ENCODE assay signal across 9 cellular contexts in the genomic region with DNA sequence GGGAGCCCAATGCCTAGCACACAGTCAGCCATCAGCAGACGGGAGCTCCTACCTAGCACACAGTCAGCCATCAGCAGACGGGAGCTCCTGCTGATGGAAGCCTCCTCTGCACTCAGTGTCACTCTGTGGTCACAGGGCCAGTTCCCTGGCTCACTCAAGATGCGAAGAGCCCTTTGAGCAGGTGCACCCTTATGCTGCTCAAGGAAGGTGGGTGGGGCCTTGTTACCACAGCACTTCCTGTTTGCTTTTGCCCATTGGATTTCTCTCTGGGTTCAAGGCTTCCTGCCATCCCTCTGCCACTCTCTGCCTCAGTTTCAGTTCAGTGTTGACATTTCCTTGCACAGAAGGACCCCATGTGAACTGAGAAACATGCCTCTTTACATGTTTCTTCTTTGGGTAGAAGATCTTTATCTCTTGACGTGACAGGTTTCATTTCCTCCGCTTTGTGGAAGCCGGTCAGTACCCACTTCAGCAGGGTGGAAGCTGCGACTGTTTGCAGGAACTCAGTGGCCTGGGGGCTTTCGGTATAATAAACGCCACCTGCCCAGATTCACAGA. TPM values are rescaled to one million over a fixed set of nuclear protein-coding genes. Genes with fewer than 3 reads are reported as not detected.
DNase-seq lines count a peak whose midpoint lies in the region; ATAC-seq and TF ChIP-seq lines count a peak whose summit lies in the region.
"Had no signal": no experiment of that assay in that cellular context is flagged by ENCODE, and none has a peak within 500 bp of the region (broad histone marks: within the 10 kb centered on the region; RNA-seq: fewer than 3 reads in every experiment).

No MANE protein-coding gene starts in this region.

- H3K27ac Mint-ChIP-seq in T-cell (peak overlapping the region; percentile 88 to 94), HFFc6 (no peak overlapping the region)

- H3K4me1 Mint-ChIP-seq in T-cell (peaks cover 91 to 98% (median 97%) of the 10 kb centered on the region in 3 donors), HFFc6 (ENCODE audit: low read depth) (peaks cover 31% of the 10 kb centered on the region)

- H3K9me3 Mint-ChIP-seq in T-cell (no peaks in the 10 kb centered on the region), HFFc6 (no peaks in the 10 kb centered on the region)

- H3K36me3 ChIP-seq in smooth muscle cell (ENCODE audit: low read depth), result no peaks in the 10 kb centered on the region

- no peaks in the 10 kb centered on the region for H3F3A ChIP-seq in smooth muscle cell (ENCODE audit: low read depth)

- H3K27me3 ChIP-seq in smooth muscle cell (ENCODE audit: low read depth), result no peaks in the 10 kb centered on the region

- 98% methylated on average over 9 of the region's 9 CpGs for WGBS in smooth muscle cell (ENCODE audit: low lambda C conversion rate)

- DNase-seq in T-cell (peak; percentile 36 to 86 (median 66)), islet precursor cell (peak; percentile 28), HFFc6 (no peak), smooth muscle cell (lab: John Stamatoyannopoulos, UW; ENCODE audit: unreplicated experiment) (no peak), NCI-H748 (lab: John Stamatoyannopoulos, UW; ENCODE audit: unreplicated experiment) (no peak), NCI-H82 treated with DMSO at 0.1 percent for 48 hours (lab: John Stamatoyannopoulos, UW; ENCODE audit: unreplicated experiment) (no peak)
- DNase-seq: IMR-90 had no signal

- no peak for TF ChIP-seq CTCF in HFFc6 (IDR thresholded peaks at IDR 0.05)
- no peak for TF ChIP-seq CTCF in smooth muscle cell (IDR thresholded peaks at IDR 0.05; ENCODE audit: borderline replicate concordance, insufficient read depth, poor library complexity, severe bottlenecking)

- H3K4me2 ChIP-seq in smooth muscle cell, result no peak overlapping the region

- H3K36me3 Mint-ChIP-seq in T-cell (peaks cover 59% of the 10 kb centered on the region), HFFc6 (ENCODE audit: low read depth) (peaks cover 64% of the 10 kb centered on the region)

- no peak overlapping the region for H3K4me3 ChIP-seq in smooth muscle cell

- no peak overlapping the region for H2AFZ ChIP-seq in smooth muscle cell (ENCODE audit: low read depth)

- H3K27me3 Mint-ChIP-seq in T-cell (no peaks in the 10 kb centered on the region), HFFc6 (ENCODE audit: insufficient read depth) (peaks cover 1% of the 10 kb centered on the region)

- peaks cover 89% of the 10 kb centered on the region for H3K79me2 ChIP-seq in smooth muscle cell (ENCODE audit: low read depth)

- H3K9me3 ChIP-seq in smooth muscle cell (replicated peaks; ENCODE audit: low read depth), result no peaks in the 10 kb centered on the region

- no peak overlapping the region for H3K9ac ChIP-seq in smooth muscle cell (ENCODE audit: low read depth)

- no peak overlapping the region for H3K27ac ChIP-seq in smooth muscle cell (ENCODE audit: low read depth)

- POLR2A ChIA-PET in T-cell (lab: Charles Lee), result interaction anchor here in 1 of 2 donors (0.6 kb wide), 1 partner anchor 899 kb away, joined by 7 read pairs; no protein-coding TSS in a partner anchor

- no peaks in the 10 kb centered on the region for H3K4me1 ChIP-seq in smooth muscle cell (ENCODE audit: low read depth)

- peaks cover 100% of the 10 kb centered on the region for H4K20me1 ChIP-seq in smooth muscle cell (ENCODE audit: low read depth)

- peak; percentile 72 for ATAC-seq in GM19025 (IDR thresholded peaks at IDR 0.05; ENCODE audit: low read depth, unreplicated experiment)
- peak; percentile 86 for ATAC-seq in HG02970 (IDR thresholded peaks at IDR 0.05; ENCODE audit: low FRiP score, unreplicated experiment)
- peak; percentile 80 to 90 (median 84) for ATAC-seq in T-cell (replicated peaks in 1 of 4)

- CTCF ChIA-PET in T-cell (lab: Charles Lee), result interaction anchor here (0.6 to 3.2 kb wide), 8 partner anchors 8 to 297 kb away, joined by 3 to 24 read pairs (median 4); partner anchors contain the start of gene TRIB2 (in 1 of the 2)

- H3K4me3 Mint-ChIP-seq in T-cell (peak overlapping the region; percentile 49 to 75 (median 59)), HFFc6 (no peak overlapping the region)

RNA-seq across cellular contexts. Expression of gene TRIB2, which starts 11.6 kb away (rescaled TPM):
- total RNA-seq in T-cell (100 to 1,000 TPM; 111 to 131 (median 121) TPM), smooth muscle cell (31.5 and 47.0 TPM in 2 replicates)
- 10 to 100 TPM; 13.6 to 22.9 (median 16.8) TPM for total RNA-seq in HFFc6 (2021; fragmentation: NEBNext Ultra II Directional; extraction: Animal tissue kit (Norgen Biotek cat#: 25700))
- polyA plus RNA-seq in smooth muscle cell, result 26.0 and 31.1 TPM in 2 replicates

Comparison
In these comparisons a context has a peak if more than half of its experiments do, and no peak if none do; other contexts are left out.
1. DNase-seq: peak in T-cell (34 of 34) and islet precursor cell (single experiment); none in HFFc6 (single experiment), smooth muscle cell (single experiment), NCI-H748 (single experiment) and NCI-H82 treated with DMSO at 0.1 percent for 48 hours (single experiment).
2. Peak in every context shown above with its lines, with median percentiles within 50 percentile points of each other: ATAC-seq.